Comparison of ENCODE assay signal across 8 cellular contexts in the genomic region with DNA sequence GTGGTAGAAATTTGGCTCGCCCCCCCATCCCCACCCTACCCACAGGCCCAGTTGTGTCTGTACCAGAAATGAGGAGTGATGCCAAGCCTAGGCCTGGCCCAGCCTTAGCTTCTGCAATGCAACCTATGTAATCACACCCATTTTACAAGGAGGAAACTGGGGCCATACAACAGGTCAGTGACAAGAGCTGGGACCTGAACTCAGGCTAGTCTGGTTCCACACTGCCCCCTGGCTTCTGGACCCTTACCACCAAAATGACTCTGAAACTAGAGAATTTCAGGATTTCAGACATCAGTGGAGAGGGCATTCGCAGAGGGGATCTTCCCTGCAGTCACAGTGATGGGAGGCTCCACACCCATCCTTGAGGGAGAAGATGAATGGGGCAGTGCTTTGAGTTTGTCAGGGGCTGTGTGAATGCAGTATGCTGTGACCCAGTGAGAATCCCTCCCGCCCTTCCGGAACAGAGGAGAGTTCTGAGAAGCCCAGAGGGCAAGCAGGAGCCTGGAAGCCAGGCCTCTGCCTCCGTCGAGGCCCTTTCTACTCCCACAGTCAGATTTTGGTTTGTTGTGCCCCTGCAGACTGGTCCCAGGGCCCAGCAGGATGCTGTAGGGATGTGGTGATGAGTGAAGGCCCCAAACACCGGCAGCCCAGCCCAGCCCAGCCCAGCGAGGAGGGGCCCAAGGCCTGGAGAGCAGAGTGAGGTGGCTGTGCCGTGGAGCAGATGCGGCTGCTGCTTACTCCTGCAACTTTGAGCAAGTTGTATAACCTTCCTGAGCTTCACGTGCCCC. TPM values are rescaled to one million over a fixed set of nuclear protein-coding genes. Genes with fewer than 3 reads are reported as not detected.
DNase-seq lines count a peak whose midpoint lies in the region; ATAC-seq, FAIRE-seq and TF ChIP-seq lines count a peak whose summit lies in the region.

No MANE protein-coding gene starts in this region.

- H3K4me3 ChIP-seq in KMS-11 (IDR thresholded peaks at IDR 0.05; ENCODE audit: insufficient read depth, low read depth, low read length) (no peak overlapping the region), mesendoderm (ENCODE audit: low read length) (no peak overlapping the region)

- H4K5ac ChIP-seq in mesendoderm (ENCODE audit: low read length): no peak overlapping the region

- FAIRE-seq in RCC 7860 (lab: Jason Lieb, UNC): no peak

- H2BK15ac ChIP-seq in mesendoderm (replicated peaks; ENCODE audit: low read depth): no peak overlapping the region

- no peak overlapping the region for H2AK5ac ChIP-seq in mesendoderm (ENCODE audit: low read length)

- no peak overlapping the region for H2AFZ ChIP-seq in KMS-11 (ENCODE audit: low read depth)

- H3K27ac ChIP-seq in KMS-11 (peak overlapping the region; percentile 66), caudate nucleus (ENCODE audit: low read depth, low read length) (peak overlapping the region; percentile 46), mesendoderm (ENCODE audit: low read depth, low read length) (no peak overlapping the region)

- no peak overlapping the region for H4K8ac ChIP-seq in mesendoderm (ENCODE audit: low read depth, low read length)

- H3K9ac ChIP-seq in KMS-11: peak overlapping the region; percentile 16; the same call in 1 of the 2 replicates
- no peak overlapping the region for H3K9ac ChIP-seq in mesendoderm (ENCODE audit: low read length)

- H3K79me2 ChIP-seq in KMS-11 (ENCODE audit: insufficient read depth, low read depth): 0 out of 2 replicates have a peak, but pooled peaks cover 4% of the 10 kb centered on the region
- H3K79me2 ChIP-seq in mesendoderm (ENCODE audit: control insufficient read depth, insufficient read depth, low read length): peaks cover 4% of the 10 kb centered on the region

- no peaks in the 10 kb centered on the region for H3K36me3 ChIP-seq in KMS-11 (ENCODE audit: insufficient read depth)
- peaks cover 6% of the 10 kb centered on the region for H3K36me3 ChIP-seq in mesendoderm (ENCODE audit: control insufficient read depth, insufficient read depth, low read length)

- no peak overlapping the region for H3K56ac ChIP-seq in mesendoderm (ENCODE audit: low read length)

- ATAC-seq in GM21423 (IDR thresholded peaks at IDR 0.05; ENCODE audit: unreplicated experiment): no peak

- no peak overlapping the region for H3K18ac ChIP-seq in mesendoderm (ENCODE audit: low read length)

- no peaks in the 10 kb centered on the region for H4K20me1 ChIP-seq in KMS-11 (ENCODE audit: insufficient read depth)

- DNase-seq in COR-L47 (lab: John Stamatoyannopoulos, UW): peak; percentile 12
- DNase-seq in caudate nucleus (lab: John Stamatoyannopoulos, UW): peak in 4 of 61 donors; percentile 10 to 48 (median 20)
- DNase-seq in mesendoderm: peak; percentile 68
- no peak for DNase-seq in RCC 7860 (ENCODE audit: low spot score)
- DNase-seq in EL: no peak
- DNase-seq in AG20443 (ENCODE audit: low spot score): no peak

- H2BK5ac ChIP-seq in mesendoderm (ENCODE audit: low read length): no peak overlapping the region

- no peak overlapping the region for H3K23ac ChIP-seq in mesendoderm (ENCODE audit: low read length)

- peak; percentile 48 for TF ChIP-seq CTCF in KMS-11 (conservative IDR thresholded peaks at IDR 0.05; ENCODE audit: low read depth, low read length)

- H3K4me1 ChIP-seq in KMS-11 (ENCODE audit: low read depth, poor library complexity, severe bottlenecking): peaks cover 43% of the 10 kb centered on the region
- peaks cover 13% of the 10 kb centered on the region for H3K4me1 ChIP-seq in mesendoderm (ENCODE audit: control insufficient read depth, low read depth, low read length)

- H3K27me3 ChIP-seq in KMS-11 (ENCODE audit: insufficient read depth, low read depth) (no peaks in the 10 kb centered on the region), mesendoderm (ENCODE audit: insufficient read depth, low read length, poor library complexity) (no peaks in the 10 kb centered on the region)

- H2BK120ac ChIP-seq in mesendoderm (ENCODE audit: low read depth, low read length): no peak overlapping the region

- H3K79me1 ChIP-seq in mesendoderm (ENCODE audit: low read length): peaks cover 23% of the 10 kb centered on the region

- H3K4ac ChIP-seq in mesendoderm (ENCODE audit: low read depth, low read length): no peak overlapping the region

- H3K4me2 ChIP-seq in KMS-11 (0 out of 2 replicates have a peak overlapping the region, but pooled peaks have one; percentile 9), mesendoderm (ENCODE audit: low read length) (no peak overlapping the region)

- no CpG with 5 or more reads among the region's 11 CpGs for WGBS in mesendoderm (ENCODE audit: extremely low coverage, insufficient coverage, low lambda C conversion rate)

RNA-seq across cellular contexts. Expression of a gene that starts 48.1 kb away (rescaled TPM):
- 265 TPM for polyA plus RNA-seq in mesendoderm (2013, experiment 1 of 2)
- 287 TPM for polyA plus RNA-seq in mesendoderm (2013, experiment 2 of 2)

Comparison
In these comparisons a context has a peak if more than half of its experiments do, and no peak if none do; other contexts are left out.
1. DNase-seq: peak in COR-L47 (single experiment) and mesendoderm (single experiment); none in RCC 7860 (single experiment), EL (single experiment) and AG20443 (single experiment).